12 cellular contexts compared by ENCODE assay signal in genomic region chr18:56402872-56403516, GRCh38.
DNase-seq lines count a peak whose midpoint lies in the region; ATAC-seq and TF ChIP-seq lines count a peak whose summit lies in the region.
"Had no signal": no experiment of that assay in that cellular context is flagged by ENCODE, and none has a peak within 500 bp of the region (broad histone marks: within the 10 kb centered on the region; RNA-seq: fewer than 3 reads in every experiment).

No MANE protein-coding gene starts in this region.

- no peaks in the 10 kb centered on the region for H3K4me1 ChIP-seq in left lung
- H3K4me1 ChIP-seq in naive thymus-derived CD4-positive, alpha-beta T cell (ENCODE audit: control insufficient read depth in 2 of 2, insufficient read depth in 2 of 2, low read length in 2 of 2): no peaks in the 10 kb centered on the region

- H3K27ac Mint-ChIP-seq in chondrocyte (ENCODE audit: unreplicated experiment): peak overlapping the region; percentile 77
- H3K27ac Mint-ChIP-seq in naive thymus-derived CD4-positive, alpha-beta T cell: no peak overlapping the region
- H3K27ac Mint-ChIP-seq: activated CD4-positive, alpha-beta memory T cell treated with anti-CD3 and anti-CD28 coated beads, Interleukin-2, amount 10 ng/mL, durations not matched to agents 7 days and 5 days had no signal

- TF ChIP-seq CTCF in AG04450 (IDR thresholded peaks at IDR 0.05; ENCODE audit: low read depth, low read length): no peak
- no peak for TF ChIP-seq CTCF in chondrocyte (IDR thresholded peaks at IDR 0.05)
- TF ChIP-seq CTCF in left lung (IDR thresholded peaks at IDR 0.05): no peak

- POLR2A ChIA-PET in AG04450 (lab: Yijun Ruan, JAX): no interaction called here
- POLR2A ChIA-PET in naive thymus-derived CD4-positive, alpha-beta T cell (lab: Charles Lee): no interaction called here

- peaks cover 21% of the 10 kb centered on the region for H3K4me1 Mint-ChIP-seq in chondrocyte (ENCODE audit: low read depth)
- H3K4me1 Mint-ChIP-seq in naive thymus-derived CD4-positive, alpha-beta T cell: no peaks in the 10 kb centered on the region
- H3K4me1 Mint-ChIP-seq: activated CD4-positive, alpha-beta memory T cell treated with anti-CD3 and anti-CD28 coated beads, Interleukin-2, amount 10 ng/mL, durations not matched to agents 7 days and 5 days had no signal

- DNase-seq in AG04450 (ENCODE audit: low read depth, low spot score) (peak; percentile 59), MV-4-11 (lab: John Stamatoyannopoulos, UW) (peak; percentile 26), chondrocyte (ENCODE audit: low spot score) (no peak), left lung (no peak), KG1 (lab: John Stamatoyannopoulos, UW) (no peak), NCI-H2227 treated with DMSO at 0.1 percent for 48 hours (lab: John Stamatoyannopoulos, UW) (no peak)
- DNase-seq in naive thymus-derived CD4-positive, alpha-beta T cell: no peak
- DNase-seq: activated CD4-positive, alpha-beta memory T cell treated with anti-CD3 and anti-CD28 coated beads, Interleukin-2, amount 10 ng/mL, durations not matched to agents 7 days and 5 days; NCI-H1436 treated with DMSO at 0.1 percent for 48 hours had no signal

- no peaks in the 10 kb centered on the region for H3K9me3 ChIP-seq in AG04450 (ENCODE audit: control insufficient read depth, insufficient read depth, low read length)
- H3K9me3 ChIP-seq in left lung: no peaks in the 10 kb centered on the region
- H3K9me3 ChIP-seq in naive thymus-derived CD4-positive, alpha-beta T cell (ENCODE audit: control insufficient read depth in 2 of 3, low read length in 3 of 3): no peaks in the 10 kb centered on the region

- H3K27me3 Mint-ChIP-seq in chondrocyte (ENCODE audit: low read depth): no peaks in the 10 kb centered on the region
- H3K27me3 Mint-ChIP-seq in naive thymus-derived CD4-positive, alpha-beta T cell: peaks cover 0 to 18% (median 4%) of the 10 kb centered on the region in 5 donors
- H3K27me3 Mint-ChIP-seq: activated CD4-positive, alpha-beta memory T cell treated with anti-CD3 and anti-CD28 coated beads, Interleukin-2, amount 10 ng/mL, durations not matched to agents 7 days and 5 days had no signal

- CTCF ChIA-PET in AG04450 (lab: Charles Lee): no interaction called here
- CTCF ChIA-PET in naive thymus-derived CD4-positive, alpha-beta T cell (lab: Charles Lee): no interaction called here

- H3K36me3 Mint-ChIP-seq in chondrocyte (ENCODE audit: low read depth): no peaks in the 10 kb centered on the region
- H3K36me3 Mint-ChIP-seq in naive thymus-derived CD4-positive, alpha-beta T cell: no peaks in the 10 kb centered on the region

- intact Hi-C loops in left lung (cut with DNase I): no loop called here
- intact Hi-C loops in naive thymus-derived CD4-positive, alpha-beta T cell (cut with micrococcal nuclease): no loop called here

- no peaks in the 10 kb centered on the region for H3K9me3 Mint-ChIP-seq in chondrocyte (ENCODE audit: low read depth)
- H3K9me3 Mint-ChIP-seq in naive thymus-derived CD4-positive, alpha-beta T cell: peaks cover 0 to 10% (median 0%) of the 10 kb centered on the region in 11 donors
- H3K9me3 Mint-ChIP-seq: activated CD4-positive, alpha-beta memory T cell treated with anti-CD3 and anti-CD28 coated beads, Interleukin-2, amount 10 ng/mL, durations not matched to agents 7 days and 5 days had no signal

- no peak overlapping the region for H3K4me3 ChIP-seq in AG04450 (ENCODE audit: low read depth, low read length)
- H3K4me3 ChIP-seq in left lung: no peak overlapping the region
- H3K4me3 ChIP-seq in naive thymus-derived CD4-positive, alpha-beta T cell (ENCODE audit: low read length): no peak overlapping the region
- H3K4me3 ChIP-seq: cardiac muscle cell had no signal

- H3K27me3 ChIP-seq in AG04450 (ENCODE audit: control insufficient read depth, insufficient read depth, low read length) (no peaks in the 10 kb centered on the region), left lung (no peaks in the 10 kb centered on the region)
- no peaks in the 10 kb centered on the region for H3K27me3 ChIP-seq in naive thymus-derived CD4-positive, alpha-beta T cell (ENCODE audit: control insufficient read depth in 2 of 2, insufficient read depth in 2 of 2, low read length in 2 of 2)
- H3K27me3 ChIP-seq: cardiac muscle cell had no signal

- H3K27ac ChIP-seq in AG04450 (ENCODE audit: low read depth, low read length) (peak overlapping the region; percentile 91), left lung (no peak overlapping the region)
- H3K27ac ChIP-seq in naive thymus-derived CD4-positive, alpha-beta T cell (ENCODE audit: low read depth, low read length): no peak overlapping the region
- H3K27ac ChIP-seq: C4-2B, cardiac muscle cell had no signal

- peak overlapping the region; percentile 16 for H3K4me3 Mint-ChIP-seq in chondrocyte (ENCODE audit: unreplicated experiment)
- no peak overlapping the region for H3K4me3 Mint-ChIP-seq in naive thymus-derived CD4-positive, alpha-beta T cell
- H3K4me3 Mint-ChIP-seq: activated CD4-positive, alpha-beta memory T cell treated with anti-CD3 and anti-CD28 coated beads, Interleukin-2, amount 10 ng/mL, durations not matched to agents 7 days and 5 days had no signal

- H3K36me3 ChIP-seq in left lung: no peaks in the 10 kb centered on the region
- no peaks in the 10 kb centered on the region for H3K36me3 ChIP-seq in naive thymus-derived CD4-positive, alpha-beta T cell (ENCODE audit: control insufficient read depth in 2 of 3, insufficient read depth in 3 of 3, low read length in 3 of 3)
- H3K36me3 ChIP-seq: cardiac muscle cell had no signal

- ATAC-seq in left lung: peak; percentile 33
- ATAC-seq in HG02840 (IDR thresholded peaks at IDR 0.05; ENCODE audit: low FRiP score, unreplicated experiment): no peak
- ATAC-seq in naive thymus-derived CD4-positive, alpha-beta T cell: no peak

Comparison
In these comparisons a context has a peak if more than half of its experiments do, and no peak if none do; other contexts are left out.
1. DNase-seq: peak in AG04450 (single experiment) and MV-4-11 (single experiment); none in chondrocyte (single experiment), left lung (0 of 2), KG1 (single experiment), naive thymus-derived CD4-positive, alpha-beta T cell (0 of 9) and NCI-H2227 treated with DMSO at 0.1 percent for 48 hours (single experiment).